In genomic region chr5:854966-855743, GRCh38 we compare ENCODE assay signal across 19 cellular contexts.
"Had no signal": no experiment of that assay in that cellular context is flagged by ENCODE, and none has a peak within 500 bp of the region (broad histone marks: within the 10 kb centered on the region; RNA-seq: fewer than 3 reads in every experiment).

No MANE protein-coding gene starts in this region.

- H3K9me3 ChIP-seq: gastroesophageal sphincter, heart right ventricle, tibial artery had no signal

- ATAC-seq: gastroesophageal sphincter, heart right ventricle had no signal

- H3K4me3 Mint-ChIP-seq: activated CD4-positive, alpha-beta T cell treated with anti-CD3 and anti-CD28 coated beads for 36 hours; activated naive CD8-positive, alpha-beta T cell treated with anti-CD3 and anti-CD28 coated beads, Interleukin-2, amount 10 ng/mL, durations not matched to agents 7 days and 5 days; activated T-cell treated with anti-CD3 and anti-CD28 coated beads, Interleukin-2, amount 50 U/mL, for 4 hours; natural killer cell treated with Interleukin-12 subunit alpha and Interleukin-12 subunit beta and Interleukin-15 and Interleukin-18, amount 100 ng/mL, for 72 hours; stimulated activated naive CD8-positive, alpha-beta T cell treated with anti-CD3 and anti-CD28 coated beads, Interleukin-15, amount 100 ng/mL, for 72 hours had no signal

- H3K27ac Mint-ChIP-seq: activated CD4-positive, alpha-beta T cell treated with anti-CD3 and anti-CD28 coated beads for 36 hours; activated naive CD8-positive, alpha-beta T cell treated with anti-CD3 and anti-CD28 coated beads, Interleukin-2, amount 10 ng/mL, durations not matched to agents 7 days and 5 days; natural killer cell treated with Interleukin-12 subunit alpha and Interleukin-12 subunit beta and Interleukin-15 and Interleukin-18, amount 100 ng/mL, for 72 hours; stimulated activated naive CD8-positive, alpha-beta T cell treated with anti-CD3 and anti-CD28 coated beads, Interleukin-15, amount 100 ng/mL, for 72 hours had no signal

- H3K36me3 ChIP-seq: heart right ventricle, WERI-Rb-1 had no signal

- H3K4me1 ChIP-seq: heart right ventricle, tibial artery had no signal

- H3K36me3 Mint-ChIP-seq: activated naive CD8-positive, alpha-beta T cell treated with anti-CD3 and anti-CD28 coated beads, Interleukin-2, amount 10 ng/mL, durations not matched to agents 7 days and 5 days; natural killer cell treated with Interleukin-12 subunit alpha and Interleukin-12 subunit beta and Interleukin-15 and Interleukin-18, amount 100 ng/mL, for 72 hours had no signal

- H3K9me3 Mint-ChIP-seq: activated naive CD8-positive, alpha-beta T cell treated with anti-CD3 and anti-CD28 coated beads, Interleukin-2, amount 10 ng/mL, durations not matched to agents 7 days and 5 days; activated T-cell treated with anti-CD3 and anti-CD28 coated beads, Interleukin-2, amount 50 U/mL, for 4 hours; natural killer cell treated with Interleukin-12 subunit alpha and Interleukin-12 subunit beta and Interleukin-15 and Interleukin-18, amount 100 ng/mL, for 72 hours; stimulated activated naive CD8-positive, alpha-beta T cell treated with anti-CD3 and anti-CD28 coated beads, Interleukin-15, amount 100 ng/mL, for 72 hours had no signal

- H3K4me3 ChIP-seq: gastroesophageal sphincter, heart right ventricle, tibial artery had no signal

- H3K27ac ChIP-seq: epithelial cell of prostate, gastroesophageal sphincter, heart right ventricle, tibial artery, WERI-Rb-1 had no signal

- H3K27me3 Mint-ChIP-seq: activated naive CD8-positive, alpha-beta T cell treated with anti-CD3 and anti-CD28 coated beads, Interleukin-2, amount 10 ng/mL, durations not matched to agents 7 days and 5 days had no signal

- H3K4me1 Mint-ChIP-seq: activated CD4-positive, alpha-beta T cell treated with anti-CD3 and anti-CD28 coated beads for 36 hours; activated naive CD8-positive, alpha-beta T cell treated with anti-CD3 and anti-CD28 coated beads, Interleukin-2, amount 10 ng/mL, durations not matched to agents 7 days and 5 days; stimulated activated naive CD8-positive, alpha-beta T cell treated with anti-CD3 and anti-CD28 coated beads, Interleukin-15, amount 100 ng/mL, for 72 hours had no signal

- DNase-seq: activated CD4-positive, alpha-beta T cell treated with anti-CD3 and anti-CD28 coated beads for 36 hours; activated CD4-positive, alpha-beta T cell treated with anti-CD3 and anti-CD28 coated beads, Interleukin-2, amount 50 U/mL, for 4 hours; activated CD8-positive, alpha-beta memory T cell treated with anti-CD3 and anti-CD28 coated beads for 24 hours; activated CD8-positive, alpha-beta memory T cell treated with anti-CD3 and anti-CD28 coated beads, Interleukin-2, amount 50 U/mL, for 48 hours; activated naive CD4-positive, alpha-beta T cell treated with Interleukin-2 at 50 U/mL for 16 hours; activated T-cell treated with anti-CD3 and anti-CD28 coated beads, Interleukin-2, amount 50 U/mL, for 4 hours; amniotic stem cell; cerebellar nuclear complex; cortex of kidney; nucleus accumbens; stimulated activated CD4-positive, alpha-beta T cell treated with anti-CD3 and anti-CD28 coated beads, Interleukin-1b, Interleukin-23, amount 100 ng/mL, for 48 hours; WERI-Rb-1 had no signal
